19 cellular contexts compared by ENCODE assay signal in genomic region chr11:132683602-132684001, GRCh38.
DNase-seq lines count a peak whose midpoint lies in the region; ATAC-seq and TF ChIP-seq lines count a peak whose summit lies in the region.
"Had no signal": no experiment of that assay in that cellular context is flagged by ENCODE, and none has a peak within 500 bp of the region (broad histone marks: within the 10 kb centered on the region; RNA-seq: fewer than 3 reads in every experiment).

No MANE protein-coding gene starts in this region.

- H3K9me2 ChIP-seq in hepatocyte (replicated peaks; ENCODE audit: insufficient read depth): no peaks in the 10 kb centered on the region
- no peaks in the 10 kb centered on the region for H3K9me2 ChIP-seq in OCI-LY7 (ENCODE audit: insufficient read depth, low read length)

- H3K4me2 ChIP-seq in hepatocyte (no peak overlapping the region), smooth muscle cell (no peak overlapping the region), OCI-LY7 (ENCODE audit: low read length) (no peak overlapping the region)
- H3K4me2 ChIP-seq: PC-9 had no signal

- DNase-seq in MCF 10A (ENCODE audit: unreplicated experiment) (peak; percentile 2), breast epithelium (ENCODE audit: low spot score in 2 of 2) (no peak), RPMI7951 (ENCODE audit: low read depth) (peak; percentile 13), hepatocyte (ENCODE audit: low spot score) (peak; percentile 27), smooth muscle cell (lab: John Stamatoyannopoulos, UW; ENCODE audit: unreplicated experiment) (no peak), OCI-LY7 (ENCODE audit: low spot score) (no peak), NCI-H2196 (lab: John Stamatoyannopoulos, UW; ENCODE audit: unreplicated experiment) (no peak)
- DNase-seq: 8988T, COR-L47, GDM1, GOT3, Karpas-422, NCI-H1048, NCI-H1694, NCI-H748 treated with DMSO at 0.1 percent for 48 hours, PC-9 had no signal

- TF ChIP-seq CTCF in MCF 10A (IDR thresholded peaks at IDR 0.05; ENCODE audit: unreplicated experiment): no peak
- no peak for TF ChIP-seq CTCF in breast epithelium (IDR thresholded peaks at IDR 0.05)
- no peak for TF ChIP-seq CTCF in hepatocyte (IDR thresholded peaks at IDR 0.05; ENCODE audit: poor library complexity)
- no peak for TF ChIP-seq CTCF in smooth muscle cell (IDR thresholded peaks at IDR 0.05; ENCODE audit: borderline replicate concordance, insufficient read depth, poor library complexity, severe bottlenecking)
- TF ChIP-seq CTCF in OCI-LY7 (conservative IDR thresholded peaks at IDR 0.05; ENCODE audit: low read length): no peak

- H3K27me3 ChIP-seq in breast epithelium (no peaks in the 10 kb centered on the region), hepatocyte (peaks cover 8% of the 10 kb centered on the region), smooth muscle cell (ENCODE audit: low read depth) (no peaks in the 10 kb centered on the region)

- no TSS peak for BruUV-seq in MCF 10A (replicated peaks; lab: Mats Ljungman, UMichigan)
- no TSS peak for BruUV-seq in OCI-LY7 (replicated peaks; lab: Mats Ljungman, UMichigan)

- 95% methylated on average over 2 of the region's 2 CpGs for WGBS in hepatocyte (ENCODE audit: low lambda C conversion rate, missing lambda C conversion rate)
- WGBS in smooth muscle cell (ENCODE audit: low lambda C conversion rate): 93% methylated on average over 2 of the region's 2 CpGs

- no peak overlapping the region for H3K4me3 ChIP-seq in breast epithelium
- no peak overlapping the region for H3K4me3 ChIP-seq in hepatocyte
- H3K4me3 ChIP-seq in smooth muscle cell: no peak overlapping the region
- H3K4me3 ChIP-seq in OCI-LY7 (ENCODE audit: low read depth, low read length, poor library complexity, severe bottlenecking): no peak overlapping the region
- H3K4me3 ChIP-seq: PC-9, SK-N-MC had no signal

- H3K27ac Mint-ChIP-seq in MCF 10A (ENCODE audit: low read depth, unreplicated experiment): no peak overlapping the region

- no peaks in the 10 kb centered on the region for H3K4me1 Mint-ChIP-seq in MCF 10A (ENCODE audit: insufficient read depth, unreplicated experiment)

- no peak overlapping the region for H3K9ac ChIP-seq in smooth muscle cell (ENCODE audit: low read depth)

- H3K4me1 ChIP-seq in breast epithelium (no peaks in the 10 kb centered on the region), hepatocyte (ENCODE audit: insufficient read depth) (no peaks in the 10 kb centered on the region), smooth muscle cell (ENCODE audit: low read depth) (peaks cover 5% of the 10 kb centered on the region), OCI-LY7 (ENCODE audit: insufficient read depth, low read length, poor library complexity, severe bottlenecking) (no peaks in the 10 kb centered on the region)

- intact Hi-C loops in MCF 10A (cut with micrococcal nuclease) (no loop called here), breast epithelium (cut with DNase I; ENCODE audit: low total_unique reads) (no loop called here), OCI-LY7 (cut with micrococcal nuclease; ENCODE audit: unreplicated experiment) (no loop called here)

- H3K27ac ChIP-seq in breast epithelium: no peak overlapping the region
- H3K27ac ChIP-seq in hepatocyte: no peak overlapping the region
- H3K27ac ChIP-seq in smooth muscle cell (ENCODE audit: low read depth): peak overlapping the region; percentile 95
- no peak overlapping the region for H3K27ac ChIP-seq in OCI-LY7 (ENCODE audit: low read depth, low read length, poor library complexity, severe bottlenecking)
- H3K27ac ChIP-seq: C4-2B, PC-9, SK-N-MC had no signal

- H3K9me3 Mint-ChIP-seq in MCF 10A (ENCODE audit: unreplicated experiment): peaks cover 24% of the 10 kb centered on the region

- POLR2A ChIA-PET in MCF 10A (lab: Yijun Ruan, JAX) (no interaction called here), OCI-LY7 (lab: Charles Lee) (interaction anchor here (0.7 kb wide), 1 partner anchor 179 kb away, joined by 4 read pairs; no protein-coding TSS in a partner anchor)

- CTCF ChIA-PET in MCF 10A (lab: Yijun Ruan, JAX): no interaction called here
- CTCF ChIA-PET in OCI-LY7 (lab: Charles Lee; ENCODE audit: unreplicated experiment): no interaction called here

- peaks cover 0 to 24% of the 10 kb centered on the region in 2 donors for H3K9me3 ChIP-seq in breast epithelium
- no peaks in the 10 kb centered on the region for H3K9me3 ChIP-seq in hepatocyte (ENCODE audit: low read depth)
- no peaks in the 10 kb centered on the region for H3K9me3 ChIP-seq in smooth muscle cell (replicated peaks; ENCODE audit: low read depth)
- no peaks in the 10 kb centered on the region for H3K9me3 ChIP-seq in OCI-LY7 (ENCODE audit: low read length)

- H3K27me3 Mint-ChIP-seq in MCF 10A (ENCODE audit: insufficient read depth, unreplicated experiment): no peaks in the 10 kb centered on the region

- no peaks in the 10 kb centered on the region for H3K36me3 Mint-ChIP-seq in MCF 10A (ENCODE audit: insufficient read depth, unreplicated experiment)

- no peak for ATAC-seq in GM18907 (IDR thresholded peaks at IDR 0.05; ENCODE audit: unreplicated experiment)

- no peaks in the 10 kb centered on the region for H4K20me1 ChIP-seq in hepatocyte (ENCODE audit: insufficient read depth, poor library complexity, severe bottlenecking)
- no peaks in the 10 kb centered on the region for H4K20me1 ChIP-seq in smooth muscle cell (ENCODE audit: low read depth)
- H4K20me1 ChIP-seq in OCI-LY7 (ENCODE audit: insufficient read depth, low read length): no peaks in the 10 kb centered on the region

- H2AFZ ChIP-seq in hepatocyte (no peak overlapping the region), smooth muscle cell (ENCODE audit: low read depth) (no peak overlapping the region), OCI-LY7 (ENCODE audit: low read length) (no peak overlapping the region)
- H2AFZ ChIP-seq: PC-9 had no signal

- H3K36me3 ChIP-seq in breast epithelium (no peaks in the 10 kb centered on the region), hepatocyte (replicated peaks; ENCODE audit: insufficient read depth, low read depth) (no peaks in the 10 kb centered on the region), smooth muscle cell (ENCODE audit: low read depth) (no peaks in the 10 kb centered on the region), OCI-LY7 (ENCODE audit: insufficient read depth, low read length) (no peaks in the 10 kb centered on the region)

- no peak for TF ChIP-seq POLR2A in breast epithelium (IDR thresholded peaks at IDR 0.05)

- H3K4me3 Mint-ChIP-seq in MCF 10A (ENCODE audit: unreplicated experiment): no peak overlapping the region

- H3K79me2 ChIP-seq in hepatocyte: no peaks in the 10 kb centered on the region
- no peaks in the 10 kb centered on the region for H3K79me2 ChIP-seq in smooth muscle cell (ENCODE audit: low read depth)
- no peaks in the 10 kb centered on the region for H3K79me2 ChIP-seq in OCI-LY7 (ENCODE audit: insufficient read depth, low read depth, low read length)

- no peaks in the 10 kb centered on the region for H3F3A ChIP-seq in smooth muscle cell (ENCODE audit: low read depth)

Comparison
In these comparisons a context has a peak if more than half of its experiments do, and no peak if none do; other contexts are left out.
1. DNase-seq: peak in MCF 10A (single experiment), RPMI7951 (single experiment) and hepatocyte (single experiment); none in breast epithelium (0 of 2), smooth muscle cell (single experiment), OCI-LY7 (single experiment) and NCI-H2196 (single experiment).